In genomic region chr1:25180996-25181395, GRCh38 we compare ENCODE assay signal across 25 cellular contexts. TPM values are rescaled to one million over a fixed set of nuclear protein-coding genes. Genes with fewer than 3 reads are reported as not detected.
DNase-seq lines count a peak whose midpoint lies in the region; ATAC-seq, FAIRE-seq and TF ChIP-seq lines count a peak whose summit lies in the region.
"Had no signal": no experiment of that assay in that cellular context is flagged by ENCODE, and none has a peak within 500 bp of the region (broad histone marks: within the 10 kb centered on the region; RNA-seq: fewer than 3 reads in every experiment).

No MANE protein-coding gene starts in this region.

- TF ChIP-seq RAD21 in HepG2 (CRISPR knock-in tag; IDR thresholded peaks at IDR 0.05) (no peak), K562 (CRISPR knock-in tag; conservative IDR thresholded peaks at IDR 0.05 in 1 of 2, IDR thresholded peaks at IDR 0.05 in 1 of 2) (no peak)

- in situ Hi-C loops in HepG2 (cut with HindIII; ENCODE audit: extremely low pct_ligation_motif_present, low pct_unique_long_range_greater_than_20kb), result no loop called here
- in situ Hi-C loops in K562 (cut with MboI), result no loop called here

- H3K27me3 ChIP-seq in HepG2 (ENCODE audit: control insufficient read depth in 1 of 2, insufficient read depth in 2 of 2, low read length in 2 of 2) (no peaks in the 10 kb centered on the region), right lobe of liver (no peaks in the 10 kb centered on the region), K562 (ENCODE audit: control insufficient read depth in 2 of 2, insufficient read depth in 2 of 2, low read length in 2 of 2) (peaks cover 33 to 61% of the 10 kb centered on the region in 2 experiments), gastroesophageal sphincter (peaks cover 16% of the 10 kb centered on the region)
- H3K27me3 ChIP-seq: BE2C, BLaER1 had no signal

- no peak for ATAC-seq in HepG2
- no peak for ATAC-seq in right lobe of liver
- no peak for ATAC-seq in K562
- ATAC-seq in gastroesophageal sphincter, result no peak
- ATAC-seq: GM12878 had no signal

- H2AFZ ChIP-seq in HepG2 (ENCODE audit: low read length), result no peak overlapping the region
- H2AFZ ChIP-seq in K562 (ENCODE audit: low read depth, low read length), result no peak overlapping the region

- no peak overlapping the region for H3K4me2 ChIP-seq in HepG2 (ENCODE audit: low read depth, low read length)
- H3K4me2 ChIP-seq in K562 (ENCODE audit: insufficient read depth, low read length), result no peak overlapping the region
- H3K4me2 ChIP-seq: BLaER1 had no signal

- no peaks in the 10 kb centered on the region for H3K9me1 ChIP-seq in K562 (ENCODE audit: control insufficient read depth, insufficient read depth, low read length)

- no peak overlapping the region for H3K9ac ChIP-seq in HepG2 (ENCODE audit: insufficient read depth, low read depth, low read length)
- H3K9ac ChIP-seq in K562 (ENCODE audit: insufficient read depth in 1 of 2, low read depth in 2 of 2, low read length in 2 of 2), result no peak overlapping the region
- H3K9ac ChIP-seq: BLaER1 had no signal

- no peaks in the 10 kb centered on the region for H3K9me3 ChIP-seq in HepG2 (ENCODE audit: low read length)
- H3K9me3 ChIP-seq in right lobe of liver, result no peaks in the 10 kb centered on the region
- H3K9me3 ChIP-seq in K562 (replicated peaks; ENCODE audit: control insufficient read depth, insufficient read depth, low read depth, low read length), result no peaks in the 10 kb centered on the region
- H3K9me3 ChIP-seq in gastroesophageal sphincter, result no peaks in the 10 kb centered on the region
- H3K9me3 ChIP-seq: BE2C had no signal

- no peaks in the 10 kb centered on the region for H3K79me2 ChIP-seq in HepG2 (ENCODE audit: insufficient read depth, low read length)
- H3K79me2 ChIP-seq in K562 (ENCODE audit: control insufficient read depth, insufficient read depth, low read length), result no peaks in the 10 kb centered on the region

- 82% methylated on average over 6 of the region's 6 CpGs for WGBS in HepG2 (ENCODE audit: low lambda C conversion rate)
- 75% methylated on average over 5 of the region's 6 CpGs for WGBS in right lobe of liver (ENCODE audit: insufficient coverage, low coverage, low lambda C conversion rate, missing lambda C conversion rate)
- 9% methylated on average over 6 of the region's 6 CpGs for WGBS in K562 (ENCODE audit: insufficient coverage, low coverage, missing lambda C conversion rate)
- 87 to 100% methylated on average over 1 to 6 of the region's 6 CpGs for WGBS in gastroesophageal sphincter (ENCODE audit: low coverage in 1 of 2), 2 donors

- H3K36me3 ChIP-seq in HepG2 (replicated peaks in 1 of 2; ENCODE audit: control insufficient read depth in 1 of 2, insufficient read depth in 2 of 2, low read length in 2 of 2) (no peaks in the 10 kb centered on the region), right lobe of liver (no peaks in the 10 kb centered on the region), K562 (ENCODE audit: control insufficient read depth, insufficient read depth, low read length) (no peaks in the 10 kb centered on the region), gastroesophageal sphincter (no peaks in the 10 kb centered on the region)
- H3K36me3 ChIP-seq: BE2C, BLaER1 had no signal

- no peak overlapping the region for H3K4me3 ChIP-seq in HepG2 (replicated peaks in 1 of 3; ENCODE audit: insufficient read depth in 1 of 3, low read depth in 2 of 3, low read length in 3 of 3)
- no peak overlapping the region for H3K4me3 ChIP-seq in right lobe of liver
- H3K4me3 ChIP-seq in K562, result no peak overlapping the region
- no peak overlapping the region for H3K4me3 ChIP-seq in gastroesophageal sphincter
- H3K4me3 ChIP-seq: BLaER1, GM12878 had no signal

- no peaks in the 10 kb centered on the region for H4K20me1 ChIP-seq in HepG2 (ENCODE audit: insufficient read depth, low read length)
- H4K20me1 ChIP-seq in K562 (replicated peaks; ENCODE audit: control insufficient read depth, insufficient read depth, low read length), result no peaks in the 10 kb centered on the region
- H4K20me1 ChIP-seq: BLaER1 had no signal

- no TSS peak for BruUV-seq in HepG2 (replicated peaks; lab: Mats Ljungman, UMichigan)
- BruUV-seq in K562 (replicated peaks; lab: Mats Ljungman, UMichigan), result no TSS peak

- no peak overlapping the region for H3K27ac ChIP-seq in HepG2 (ENCODE audit: extremely low read length, insufficient read depth, low read length)
- no peak overlapping the region for H3K27ac ChIP-seq in right lobe of liver
- no peak overlapping the region for H3K27ac ChIP-seq in K562 (ENCODE audit: extremely low read depth, low read depth, low read length)
- H3K27ac ChIP-seq in gastroesophageal sphincter, result no peak overlapping the region
- H3K27ac ChIP-seq: BLaER1 had no signal

- POLR2A ChIA-PET in HepG2 (lab: Yijun Ruan, JAX), result no interaction called here
- POLR2A ChIA-PET in K562 (lab: Yijun Ruan, JAX), result interaction anchor here (1.2 to 1.6 kb wide), 2 partner anchors 10 to 52 kb away, joined by 3 to 4 read pairs; partner anchors contain the start of gene SYF2

- intact Hi-C loops in HepG2 (cut with micrococcal nuclease; ENCODE audit: unreplicated experiment), result no loop called here
- intact Hi-C loops in right lobe of liver (cut with DNase I), result no loop called here
- intact Hi-C loops in K562 (cut with micrococcal nuclease), result no loop called here

- TF ChIP-seq POLR2A in HepG2 (IDR thresholded peaks at IDR 0.05; ENCODE audit: insufficient read depth in 1 of 2, low read depth in 2 of 2, low read length in 2 of 2) (no peak), right lobe of liver (IDR thresholded peaks at IDR 0.05) (no peak), K562 (conservative IDR thresholded peaks at IDR 0.05) (no peak), gastroesophageal sphincter (IDR thresholded peaks at IDR 0.05) (no peak)

- CTCF ChIA-PET in HepG2 (lab: Yijun Ruan, JAX; ENCODE audit: low intra/inter-chr PET ratio, low total read pairs) (no interaction called here), K562 (lab: Yijun Ruan, JAX; ENCODE audit: low intra/inter-chr PET ratio) (no interaction called here)

- no peak for FAIRE-seq in HepG2 (lab: Jason Lieb, UNC)
- FAIRE-seq in K562 (lab: Jason Lieb, UNC), result no peak
- FAIRE-seq: A204.1, GM12878, GM12892, GM18507 had no signal

- H3K4me1 ChIP-seq in HepG2 (ENCODE audit: insufficient read depth, low read length) (peaks cover 11% of the 10 kb centered on the region), right lobe of liver (no peaks in the 10 kb centered on the region), K562 (replicated peaks in 1 of 2; ENCODE audit: control insufficient read depth in 2 of 2, insufficient read depth in 2 of 2, low read length in 2 of 2) (peaks cover 0 to 5% of the 10 kb centered on the region in 2 experiments; a peak in 1 of 5 replicates), gastroesophageal sphincter (no peaks in the 10 kb centered on the region)
- H3K4me1 ChIP-seq: BE2C, BLaER1 had no signal

- TF ChIP-seq CTCF in HepG2 (CRISPR knock-in tag; IDR thresholded peaks at IDR 0.05) (no peak), right lobe of liver (IDR thresholded peaks at IDR 0.05) (no peak), K562 (IDR thresholded peaks at IDR 0.05 in 2 of 3, conservative IDR thresholded peaks at IDR 0.05 in 1 of 3; ENCODE audit: insufficient read depth in 2 of 3, low read depth in 1 of 3, low read length in 3 of 3) (no peak), gastroesophageal sphincter (IDR thresholded peaks at IDR 0.05) (no peak)

- DNase-seq in HepG2 (ENCODE audit: low spot score) (no peak), right lobe of liver (no peak), K562 (ENCODE audit: extremely low read depth in 1 of 4, low spot score in 3 of 4) (no peak)
- DNase-seq in stimulated activated CD4-positive, alpha-beta T cell treated with anti-CD3 and anti-CD28 coated beads, Interleukin-12 subunit alpha, Interleukin-12 subunit beta, amount 100 ng/mL, for 4 hours, result no peak
- DNase-seq: 8988T; ACHN; BE2C; C1 segment of cervical spinal cord; CD4-positive, alpha-beta memory T cell; CD4-positive, CD25-positive, alpha-beta regulatory T cell; CD8-positive, alpha-beta memory T cell; COR-L47; DMS 273 treated with DMSO at 0.1 percent for 48 hours; DMS153; DMS53; DMS79; DND-41; EL; GDM1 had no signal

- TF ChIP-seq EP300 in HepG2 (IDR thresholded peaks at IDR 0.05; ENCODE audit: low read depth in 2 of 2, low read length in 2 of 2) (no peak), HepG2 (CRISPR knock-in tag; IDR thresholded peaks at IDR 0.05; ENCODE audit: borderline replicate concordance) (no peak), K562 (IDR thresholded peaks at IDR 0.05; ENCODE audit: low read length) (no peak), gastroesophageal sphincter (IDR thresholded peaks at IDR 0.05) (no peak)

RNA-seq across cellular contexts. Expression of gene SYF2, which starts 51.3 kb away (rescaled TPM):
- 34.1 and 42.8 TPM in 2 replicates for total RNA-seq in HepG2 (2016; rRNA removed; fragmentation: Illumina TruSeq; extraction: Trizol)
- total RNA-seq in HepG2 (2016; cell fraction: cytosol; rRNA removed; fragmentation: Illumina TruSeq; extraction: Trizol; ENCODE audit: low read depth), result 12.4 and 14.5 TPM in 2 replicates
- total RNA-seq in HepG2 (2016; cell fraction: insoluble cytoplasmic fraction; rRNA removed; fragmentation: Illumina TruSeq; extraction: Trizol), result 35.1 and 45.3 TPM in 2 replicates
- 18.7 and 22.7 TPM in 2 replicates for total RNA-seq in HepG2 (2016; cell fraction: membrane; rRNA removed; fragmentation: Illumina TruSeq; extraction: Trizol)
- total RNA-seq in HepG2 (2016; cell fraction: nucleus; rRNA removed; fragmentation: Illumina TruSeq; extraction: Trizol), result 13.8 and 16.2 TPM in 2 replicates
- polyA plus RNA-seq in HepG2 (2011; rRNA removed), result 13.9 and 17.8 TPM in 2 replicates
- polyA plus RNA-seq in HepG2 (2011; cell fraction: cytosol; rRNA removed), result 6.6 and 9.6 TPM in 2 replicates
- 4.1 and 5.1 TPM in 2 replicates for polyA plus RNA-seq in HepG2 (2011; cell fraction: nucleus; rRNA removed)
- 31.0 and 38.9 TPM in 2 replicates for polyA plus RNA-seq in HepG2 (2012)
- 8.7 and 9.4 TPM in 2 replicates for polyA plus RNA-seq in HepG2 (2016; cell fraction: cytosol; fragmentation: Illumina TruSeq; extraction: Trizol; ENCODE audit: low read depth)
- 49.5 and 51.5 TPM in 2 replicates for polyA plus RNA-seq in HepG2 (2016; cell fraction: insoluble cytoplasmic fraction; fragmentation: Illumina TruSeq; extraction: Trizol; ENCODE audit: low read depth)
- polyA plus RNA-seq in HepG2 (2016; cell fraction: membrane; fragmentation: Illumina TruSeq; extraction: Trizol; ENCODE audit: low read depth), result 14.2 and 16.8 TPM in 2 replicates
- 27.3 and 29.0 TPM in 2 replicates for polyA plus RNA-seq in HepG2 (2016; cell fraction: nucleus; fragmentation: Illumina TruSeq; extraction: Trizol; ENCODE audit: insufficient read depth, low read depth)
- polyA minus RNA-seq in HepG2 (2011; rRNA and poly(A)+ RNA removed; ENCODE audit: low replicate concordance), result 2.9 and 3.2 TPM in 2 replicates
- 5.4 and 6.7 TPM in 2 replicates for polyA minus RNA-seq in HepG2 (2011; cell fraction: cytosol; rRNA and poly(A)+ RNA removed)
- polyA minus RNA-seq in HepG2 (2011; cell fraction: nucleus; rRNA and poly(A)+ RNA removed), result 7.3 and 9.1 TPM in 2 replicates
- total RNA-seq in right lobe of liver, result 10 to 100 TPM; 11.0 to 21.8 (median 16.8) TPM
- total RNA-seq in K562 (2011; cell fraction: chromatin; rRNA removed; ENCODE audit: low replicate concordance), result 15.7 and 26.6 TPM in 2 replicates
- 12.9 and 16.7 TPM in 2 replicates for total RNA-seq in K562 (2011; cell fraction: nucleolus; rRNA removed)
- total RNA-seq in K562 (2011; cell fraction: nucleoplasm; rRNA removed), result 22.2 and 24.0 TPM in 2 replicates
- 38.2 and 43.2 TPM in 2 replicates for total RNA-seq in K562 (2014; rRNA removed)
- 59.3 and 80.6 TPM in 2 replicates for total RNA-seq in K562 (2014; rRNA removed; fragmentation: Illumina TruSeq; extraction: Trizol)
- total RNA-seq in K562 (2015; rRNA removed; fragmentation: Illumina TruSeq; extraction: Trizol), result 51.2 and 54.6 TPM in 2 replicates
- 27.5 and 35.6 TPM in 2 replicates for total RNA-seq in K562 (2021)
- polyA plus RNA-seq in K562 (2011; rRNA removed), result 33.7 and 36.5 TPM in 2 replicates
- polyA plus RNA-seq in K562 (2011; cell fraction: cytosol; rRNA removed), result 3.4 and 12.2 TPM in 2 replicates
- polyA plus RNA-seq in K562 (2011; cell fraction: nucleus; rRNA removed), result 5.5 and 9.8 TPM in 2 replicates
- polyA plus RNA-seq in K562 (2012), result 51.2 and 71.0 TPM in 2 replicates
- 66.5 and 80.2 TPM in 2 replicates for polyA plus RNA-seq in K562 (2014; fragmentation: Illumina TruSeq; extraction: Trizol)
- polyA plus RNA-seq in K562 (2014; fragmentation: Nextera tagmentation; extraction: Ambion mirVana), result 10 to 100 TPM; 20.9 to 21.9 TPM
- polyA plus RNA-seq in K562 (2014; rRNA removed), result 52.5 and 69.0 TPM in 2 replicates
- 13.7 and 20.1 TPM in 2 replicates for polyA minus RNA-seq in K562 (2011; rRNA and poly(A)+ RNA removed)
- 5.4 and 7.2 TPM in 2 replicates for polyA minus RNA-seq in K562 (2011; cell fraction: cytosol; rRNA and poly(A)+ RNA removed)
- polyA minus RNA-seq in K562 (2011; cell fraction: nucleus; rRNA and poly(A)+ RNA removed), result 6.5 and 14.8 TPM in 2 replicates
- 100 to 1,000 TPM in 1 of 4 donors, 10 to 100 TPM in 3; 54.5 to 105 (median 88.5) TPM for total RNA-seq in gastroesophageal sphincter

Comparison
In these comparisons a context has a peak if more than half of its experiments do, and no peak if none do; other contexts are left out.
1. Of the 241 proteins assayed by ChIP-seq in both HepG2 and K562: peak only in HepG2: none; only in K562: ZNF3; in both: none; in neither: 240.